In the genomic region with DNA sequence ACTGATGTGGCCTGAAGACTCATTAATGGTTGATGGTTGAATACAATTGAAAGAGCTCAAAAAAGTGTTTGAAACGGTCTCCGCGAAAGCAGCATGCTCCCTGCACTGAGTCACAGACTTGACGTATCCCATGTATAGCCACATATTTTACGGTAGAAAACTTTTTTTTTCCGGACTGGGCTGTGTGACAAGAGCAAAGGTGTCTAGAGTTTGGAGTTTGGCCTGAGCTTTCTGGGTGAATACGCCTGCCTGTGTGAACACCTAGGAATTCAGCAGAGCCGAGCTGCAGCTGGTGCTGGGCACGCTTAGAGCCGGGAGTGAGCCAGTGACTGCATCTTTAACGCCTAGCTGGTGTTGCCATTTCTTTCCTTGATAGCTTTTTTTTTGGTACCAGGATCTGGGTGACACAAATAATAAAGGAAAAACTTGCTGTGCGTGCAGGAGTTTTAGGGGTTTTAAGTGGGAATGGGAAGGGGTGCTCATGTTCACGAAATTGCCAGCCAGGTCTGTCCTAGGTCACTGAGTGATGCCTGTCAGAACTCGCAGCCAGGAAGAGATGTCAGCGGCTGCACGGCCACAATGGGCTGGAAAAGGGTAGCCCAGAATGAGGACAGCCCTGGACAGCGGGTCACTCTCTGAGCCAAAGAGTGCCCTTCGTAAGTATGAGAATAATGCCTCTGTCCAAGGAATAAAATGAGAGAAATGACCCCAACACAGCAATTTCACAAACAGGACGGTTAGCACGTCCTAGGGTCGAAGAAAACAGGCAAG, we compare ENCODE assay signal across 2 cellular contexts.
TF ChIP-seq lines count a peak whose summit lies in the region.

No MANE protein-coding gene starts in this region.

TF ChIP-seq in GM23338, 12 proteins besides CTCF, POLR2A, EP300 and RAD21 (continues in another document):
- no peak for TF ChIP-seq JUNB (IDR thresholded peaks at IDR 0.05; ENCODE audit: unreplicated experiment)
- no peak for TF ChIP-seq ZNF331 (CRISPR knock-in tag; IDR thresholded peaks at IDR 0.05; ENCODE audit: low read depth)
- TF ChIP-seq, protein P1, sequence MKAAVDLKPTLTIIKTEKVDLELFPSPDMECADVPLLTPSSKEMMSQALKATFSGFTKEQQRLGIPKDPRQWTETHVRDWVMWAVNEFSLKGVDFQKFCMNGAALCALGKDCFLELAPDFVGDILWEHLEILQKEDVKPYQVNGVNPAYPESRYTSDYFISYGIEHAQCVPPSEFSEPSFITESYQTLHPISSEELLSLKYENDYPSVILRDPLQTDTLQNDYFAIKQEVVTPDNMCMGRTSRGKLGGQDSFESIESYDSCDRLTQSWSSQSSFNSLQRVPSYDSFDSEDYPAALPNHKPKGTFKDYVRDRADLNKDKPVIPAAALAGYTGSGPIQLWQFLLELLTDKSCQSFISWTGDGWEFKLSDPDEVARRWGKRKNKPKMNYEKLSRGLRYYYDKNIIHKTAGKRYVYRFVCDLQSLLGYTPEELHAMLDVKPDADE (IDR thresholded peaks at IDR 0.05) = no peak
- no peak for TF ChIP-seq STAT1 (IDR thresholded peaks at IDR 0.05; ENCODE audit: unreplicated experiment)
- no peak for TF ChIP-seq ZNF114 (CRISPR knock-in tag; IDR thresholded peaks at IDR 0.05)
- no peak for TF ChIP-seq EZH2 (IDR thresholded peaks at IDR 0.05; ENCODE audit: low read depth, unreplicated experiment)
- no peak for TF ChIP-seq CREB1 (CRISPR knock-in tag; IDR thresholded peaks at IDR 0.05; ENCODE audit: low read depth)
- TF ChIP-seq, protein P2, sequence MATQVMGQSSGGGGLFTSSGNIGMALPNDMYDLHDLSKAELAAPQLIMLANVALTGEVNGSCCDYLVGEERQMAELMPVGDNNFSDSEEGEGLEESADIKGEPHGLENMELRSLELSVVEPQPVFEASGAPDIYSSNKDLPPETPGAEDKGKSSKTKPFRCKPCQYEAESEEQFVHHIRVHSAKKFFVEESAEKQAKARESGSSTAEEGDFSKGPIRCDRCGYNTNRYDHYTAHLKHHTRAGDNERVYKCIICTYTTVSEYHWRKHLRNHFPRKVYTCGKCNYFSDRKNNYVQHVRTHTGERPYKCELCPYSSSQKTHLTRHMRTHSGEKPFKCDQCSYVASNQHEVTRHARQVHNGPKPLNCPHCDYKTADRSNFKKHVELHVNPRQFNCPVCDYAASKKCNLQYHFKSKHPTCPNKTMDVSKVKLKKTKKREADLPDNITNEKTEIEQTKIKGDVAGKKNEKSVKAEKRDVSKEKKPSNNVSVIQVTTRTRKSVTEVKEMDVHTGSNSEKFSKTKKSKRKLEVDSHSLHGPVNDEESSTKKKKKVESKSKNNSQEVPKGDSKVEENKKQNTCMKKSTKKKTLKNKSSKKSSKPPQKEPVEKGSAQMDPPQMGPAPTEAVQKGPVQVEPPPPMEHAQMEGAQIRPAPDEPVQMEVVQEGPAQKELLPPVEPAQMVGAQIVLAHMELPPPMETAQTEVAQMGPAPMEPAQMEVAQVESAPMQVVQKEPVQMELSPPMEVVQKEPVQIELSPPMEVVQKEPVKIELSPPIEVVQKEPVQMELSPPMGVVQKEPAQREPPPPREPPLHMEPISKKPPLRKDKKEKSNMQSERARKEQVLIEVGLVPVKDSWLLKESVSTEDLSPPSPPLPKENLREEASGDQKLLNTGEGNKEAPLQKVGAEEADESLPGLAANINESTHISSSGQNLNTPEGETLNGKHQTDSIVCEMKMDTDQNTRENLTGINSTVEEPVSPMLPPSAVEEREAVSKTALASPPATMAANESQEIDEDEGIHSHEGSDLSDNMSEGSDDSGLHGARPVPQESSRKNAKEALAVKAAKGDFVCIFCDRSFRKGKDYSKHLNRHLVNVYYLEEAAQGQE (IDR thresholded peaks at IDR 0.05; ENCODE audit: unreplicated experiment) = no peak
- no peak for TF ChIP-seq NANOG (IDR thresholded peaks at IDR 0.05; ENCODE audit: borderline replicate concordance)
- no peak for TF ChIP-seq POLR2AphosphoS5 (IDR thresholded peaks at IDR 0.05; ENCODE audit: low read depth)
- TF ChIP-seq EZH2phosphoT487 (IDR thresholded peaks at IDR 0.05; ENCODE audit: unreplicated experiment) = no peak

TF ChIP-seq in HepG2, 621 proteins besides CTCF, POLR2A, EP300 and RAD21:
- TF ChIP-seq RBM22 (optimal IDR thresholded peaks at IDR 0.05; ENCODE audit: low read length) (peak; percentile 17), RORA (CRISPR knock-in tag; IDR thresholded peaks at IDR 0.05) (no peak)
